In the genomic region with DNA sequence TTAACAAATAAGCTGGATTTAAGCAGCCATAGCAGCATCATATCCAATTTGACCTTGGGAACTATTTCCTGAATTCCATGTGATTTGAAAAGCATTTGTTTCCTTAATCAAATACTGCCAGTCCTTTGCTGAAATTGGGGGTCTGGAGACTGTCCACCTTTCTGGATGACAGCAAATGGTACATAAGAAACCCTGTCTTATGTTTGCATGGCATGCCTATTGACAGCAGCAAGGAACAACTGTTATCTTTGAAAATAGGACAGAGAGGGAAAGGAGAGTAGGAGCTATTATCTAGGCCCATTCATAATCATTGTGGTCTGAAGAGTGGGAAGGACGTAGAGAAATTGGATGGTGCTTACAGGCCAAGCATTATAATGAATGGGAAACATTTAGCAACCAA, we compare ENCODE assay signal across 27 cellular contexts.
"Had no signal": no experiment of that assay in that cellular context is flagged by ENCODE, and none has a peak within 500 bp of the region (broad histone marks: within the 10 kb centered on the region; RNA-seq: fewer than 3 reads in every experiment).

No MANE protein-coding gene starts in this region.

- H3K27ac ChIP-seq: KMS-11, RWPE1, SJCRH30, SK-N-MC had no signal

- H3K9me3 ChIP-seq: SJCRH30 had no signal

- H3K9ac ChIP-seq: KMS-11 had no signal

- H3K36me3 ChIP-seq: SJCRH30 had no signal

- H3K4me3 Mint-ChIP-seq: IgD-negative memory B cell had no signal

- H3K4me3 ChIP-seq: K562, SJCRH30, SK-N-MC had no signal

- H3K27me3 Mint-ChIP-seq: IgD-negative memory B cell had no signal

- H3K27me3 ChIP-seq: SJCRH30 had no signal

- DNase-seq: Kasumi-1, MM.1S, MV-4-11, NCI-H1048, NCI-H1105, NCI-H1417, NCI-H1436 treated with DMSO at 0.1 percent for 48 hours, NCI-H1694, NCI-H187 treated with DMSO at 0.1 percent for 48 hours, NCI-H2029 treated with DMSO at 0.1 percent for 48 hours, NCI-H2107, NCI-H2171 treated with DMSO at 0.1 percent for 48 hours, NCI-H226, NCI-H446, NCI-H510A, NCI-H524 treated with DMSO at 0.1 percent for 48 hours, NCI-H69, NCI-H774, SHP77, SJCRH30, T-helper 1 cell had no signal

- H3K4me1 ChIP-seq: SJCRH30 had no signal

- H3K4me2 ChIP-seq: KMS-11 had no signal

- H3K4me1 Mint-ChIP-seq: IgD-negative memory B cell had no signal

- ATAC-seq: K562, Panc1 had no signal
